ENCODE assay signal across 8 cellular contexts in the genomic region with DNA sequence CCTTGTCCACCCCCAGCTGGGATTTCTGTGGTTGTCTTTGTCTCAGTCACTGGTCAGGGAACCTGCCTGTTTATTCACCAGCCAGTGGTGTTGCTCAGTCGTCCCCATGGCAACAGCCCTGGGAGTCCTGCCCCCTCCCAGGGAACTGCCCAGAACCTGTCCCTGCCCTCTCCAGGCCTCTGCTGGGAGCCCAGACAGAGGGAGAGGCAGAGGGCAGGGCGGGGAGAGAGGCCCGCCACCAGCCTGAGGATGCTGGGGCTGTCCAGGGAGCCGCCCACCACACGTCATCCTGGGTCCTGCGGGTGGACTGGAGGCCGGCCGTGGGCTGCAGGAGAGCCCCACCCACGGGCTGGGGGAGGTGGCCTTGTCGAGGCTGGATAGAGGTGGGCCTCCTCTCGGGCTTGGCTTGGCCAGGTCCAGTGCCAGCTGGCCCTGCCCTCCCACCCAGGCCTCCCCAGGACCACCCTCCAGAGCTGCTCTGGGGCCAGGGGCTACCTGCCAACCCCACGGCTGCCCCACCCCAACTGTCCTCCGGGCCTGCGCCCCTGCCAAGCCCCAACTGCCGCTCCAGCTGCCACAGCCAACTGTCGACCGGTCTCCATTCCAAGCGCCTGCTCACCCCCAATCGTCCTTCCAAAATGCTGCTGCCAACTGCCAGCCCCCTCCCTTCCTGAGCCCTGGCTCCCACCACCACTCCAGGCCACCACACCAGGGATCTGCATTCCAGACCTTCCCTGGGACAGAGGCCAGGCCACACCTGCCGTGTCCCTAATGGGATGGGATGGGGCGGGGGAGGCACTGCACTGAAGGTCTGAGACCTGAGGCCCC. TPM values are rescaled to one million over a fixed set of nuclear protein-coding genes. Genes with fewer than 3 reads are reported as not detected.
DNase-seq lines count a peak whose midpoint lies in the region; ATAC-seq and TF ChIP-seq lines count a peak whose summit lies in the region.

No MANE protein-coding gene starts in this region.

- H3K4me3 Mint-ChIP-seq in Calu3 (ENCODE audit: low read depth, unreplicated experiment) = peak overlapping the region; percentile 3
- no peak overlapping the region for H3K4me3 Mint-ChIP-seq in stimulated activated effector memory CD8-positive, alpha-beta T cell treated with anti-CD3 and anti-CD28 coated beads, Interleukin-12 subunit alpha, Interleukin-12 subunit beta, amount 100 ng/mL, for 72 hours

- H3K36me3 Mint-ChIP-seq in Calu3 (ENCODE audit: insufficient read depth, unreplicated experiment) = peaks cover 28% of the 10 kb centered on the region
- H3K36me3 Mint-ChIP-seq in stimulated activated effector memory CD8-positive, alpha-beta T cell treated with anti-CD3 and anti-CD28 coated beads, Interleukin-12 subunit alpha, Interleukin-12 subunit beta, amount 100 ng/mL, for 72 hours = no peaks in the 10 kb centered on the region

- CTCF ChIA-PET in Calu3 (lab: Charles Lee) = interaction anchor here (0.8 to 1.2 kb wide), 2 partner anchors 30 to 297 kb away, joined by 3 read pairs; a partner anchor contains a TSS

- H3K4me1 Mint-ChIP-seq in Calu3 (ENCODE audit: low read depth, unreplicated experiment) = peaks cover 17% of the 10 kb centered on the region
- peaks cover under 1% of the 10 kb centered on the region for H3K4me1 Mint-ChIP-seq in stimulated activated effector memory CD8-positive, alpha-beta T cell treated with anti-CD3 and anti-CD28 coated beads, Interleukin-12 subunit alpha, Interleukin-12 subunit beta, amount 100 ng/mL, for 72 hours

- H3K27ac ChIP-seq in VCaP = peak overlapping the region; percentile 27; the same call in 1 of the 2 replicates
- H3K27ac ChIP-seq in parathyroid adenoma = peak overlapping the region; percentile 91

- intact Hi-C loops in Calu3 (cut with micrococcal nuclease; ENCODE audit: unreplicated experiment) = no loop called here

- no peaks in the 10 kb centered on the region for H3K27me3 ChIP-seq in parathyroid adenoma (ENCODE audit: control insufficient read depth, insufficient read depth, low read length)

- peak overlapping the region; percentile 38 for H3K4me2 ChIP-seq in parathyroid adenoma (ENCODE audit: low read length)

- peak overlapping the region; percentile 73 for H3K27ac Mint-ChIP-seq in Calu3 (ENCODE audit: unreplicated experiment)
- H3K27ac Mint-ChIP-seq in stimulated activated effector memory CD8-positive, alpha-beta T cell treated with anti-CD3 and anti-CD28 coated beads, Interleukin-12 subunit alpha, Interleukin-12 subunit beta, amount 100 ng/mL, for 72 hours = no peak overlapping the region

- no peaks in the 10 kb centered on the region for H3K79me2 ChIP-seq in parathyroid adenoma

- no peaks in the 10 kb centered on the region for H3K9me3 Mint-ChIP-seq in Calu3 (ENCODE audit: low read depth, unreplicated experiment)
- no peaks in the 10 kb centered on the region for H3K9me3 Mint-ChIP-seq in stimulated activated effector memory CD8-positive, alpha-beta T cell treated with anti-CD3 and anti-CD28 coated beads, Interleukin-12 subunit alpha, Interleukin-12 subunit beta, amount 100 ng/mL, for 72 hours

- peak overlapping the region; percentile 77 for H2AFZ ChIP-seq in parathyroid adenoma

- no peak for ATAC-seq in HG03354 (IDR thresholded peaks at IDR 0.05; ENCODE audit: poor library complexity, severe bottlenecking, unreplicated experiment)
- ATAC-seq in stimulated activated effector memory CD8-positive, alpha-beta T cell treated with anti-CD3 and anti-CD28 coated beads, Interleukin-12 subunit alpha, Interleukin-12 subunit beta, amount 100 ng/mL, for 72 hours = no peak

- BruUV-seq in Calu3 (replicated peaks; lab: Mats Ljungman, UMichigan) = no TSS peak

- TF ChIP-seq CTCF in Calu3 (IDR thresholded peaks at IDR 0.05; ENCODE audit: unreplicated experiment) (no peak), VCaP (conservative IDR thresholded peaks at IDR 0.05) (no peak), parathyroid adenoma (IDR thresholded peaks at IDR 0.05) (no peak)

- H3K9ac ChIP-seq in parathyroid adenoma = no peak overlapping the region

- H3K27me3 Mint-ChIP-seq in Calu3 (ENCODE audit: unreplicated experiment) = peaks cover 33% of the 10 kb centered on the region

- peak; percentile 98 for DNase-seq in Calu3
- DNase-seq in NCI-H1092 treated with DMSO at 0.1 percent for 48 hours (lab: John Stamatoyannopoulos, UW) = peak; percentile 50
- peak; percentile 99 for DNase-seq in glomerular visceral epithelial cell (ENCODE audit: extremely low spot score)
- DNase-seq in stimulated activated effector memory CD8-positive, alpha-beta T cell treated with anti-CD3 and anti-CD28 coated beads, Interleukin-12 subunit alpha, Interleukin-12 subunit beta, amount 100 ng/mL, for 72 hours (ENCODE audit: low spot score in 2 of 2) = no peak
- no peak for DNase-seq in activated effector memory CD4-positive, alpha-beta T cell treated with Interleukin-2 at 50 U/mL for 16 hours

- H3K9me3 ChIP-seq in parathyroid adenoma (ENCODE audit: control insufficient read depth, low read length) = no peaks in the 10 kb centered on the region

- no peaks in the 10 kb centered on the region for H3K36me3 ChIP-seq in parathyroid adenoma (ENCODE audit: control insufficient read depth, insufficient read depth, low read length)

- H3K4me1 ChIP-seq in parathyroid adenoma = peaks cover 37% of the 10 kb centered on the region

- no peak overlapping the region for H3K4me3 ChIP-seq in parathyroid adenoma (ENCODE audit: low read depth, low read length)

RNA-seq across cellular contexts. Expression of a gene that starts 4.2 kb away (rescaled TPM):
- total RNA-seq in Calu3 (2022) = 2.5 and 3.2 TPM in 2 replicates

RNA-seq across cellular contexts. Expression of a gene that starts 26.1 kb away (rescaled TPM):
- total RNA-seq in Calu3 (2022) = 0.24 TPM in 1 of 2 replicates, not detected in the other

RNA-seq across cellular contexts. Expression of a gene that starts 29.8 kb away (rescaled TPM):
- 192 and 197 TPM in 2 replicates for total RNA-seq in Calu3 (2022)

RNA-seq across cellular contexts. Expression of a gene that starts 59.7 kb away (rescaled TPM):
- total RNA-seq in Calu3 (2022) = 79.9 and 85.9 TPM in 2 replicates

Comparison
In these comparisons a context has a peak if more than half of its experiments do, and no peak if none do; other contexts are left out.
1. DNase-seq: peak in Calu3 (single experiment), NCI-H1092 treated with DMSO at 0.1 percent for 48 hours (single experiment) and glomerular visceral epithelial cell (single experiment); none in stimulated activated effector memory CD8-positive, alpha-beta T cell treated with anti-CD3 and anti-CD28 coated beads, Interleukin-12 subunit alpha, Interleukin-12 subunit beta, amount 100 ng/mL, for 72 hours (0 of 2) and activated effector memory CD4-positive, alpha-beta T cell treated with Interleukin-2 at 50 U/mL for 16 hours (single experiment).